In the genomic region with DNA sequence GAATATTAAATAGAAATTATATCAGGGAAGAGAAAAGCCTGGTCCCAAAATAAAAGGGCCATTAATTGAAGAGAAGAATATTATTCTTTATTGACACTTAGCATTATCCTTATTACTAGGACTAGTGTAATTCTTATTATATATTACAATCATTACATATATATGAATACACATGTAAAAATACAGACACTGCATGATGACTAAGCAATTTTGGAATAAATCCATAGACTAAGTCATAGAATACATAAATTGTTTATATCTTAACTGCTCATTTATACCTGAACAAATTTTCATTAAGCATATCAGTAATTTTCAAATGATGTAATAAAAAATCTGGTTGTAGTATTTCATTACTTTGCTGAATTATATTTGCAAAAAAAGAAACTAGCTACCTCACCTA, we compare ENCODE assay signal across 19 cellular contexts. TPM values are rescaled to one million over a fixed set of nuclear protein-coding genes. Genes with fewer than 3 reads are reported as not detected.
A peak's percentile ranks its signal among the peaks of the same experiment; 100 is the strongest.
DNase-seq lines count a peak whose midpoint lies in the region; ATAC-seq and TF ChIP-seq lines count a peak whose summit lies in the region.
"Had no signal": no experiment of that assay in that cellular context is flagged by ENCODE, and none has a peak within 500 bp of the region (broad histone marks: within the 10 kb centered on the region; RNA-seq: fewer than 3 reads in every experiment).

No MANE protein-coding gene starts in this region.

- H3K79me2 ChIP-seq in mammary epithelial cell (ENCODE audit: insufficient read depth, low read length), result no peaks in the 10 kb centered on the region

- no peak for ATAC-seq in GM19455 (IDR thresholded peaks at IDR 0.05; ENCODE audit: unreplicated experiment)
- ATAC-seq: GM23338 had no signal

- H3K9me3 Mint-ChIP-seq in MCF 10A (ENCODE audit: unreplicated experiment) (peaks cover 11% of the 10 kb centered on the region), endothelial cell (ENCODE audit: unreplicated experiment) (peaks cover 4% of the 10 kb centered on the region)

- H3K4me3 Mint-ChIP-seq in MCF 10A (ENCODE audit: unreplicated experiment) (no peak overlapping the region), endothelial cell (ENCODE audit: unreplicated experiment) (no peak overlapping the region)
- H3K4me3 Mint-ChIP-seq: CD4-positive, alpha-beta memory T cell; GM23338 had no signal

- dilution Hi-C loops in mammary epithelial cell (cut with HindIII; ENCODE audit: low sequenced_read_pairs), result no loop called here

- BruUV-seq in MCF 10A (replicated peaks; lab: Mats Ljungman, UMichigan), result no TSS peak
- no TSS peak for BruUV-seq in mammary epithelial cell (replicated peaks; lab: Mats Ljungman, UMichigan)

- no peak overlapping the region for H2AFZ ChIP-seq in mammary epithelial cell (ENCODE audit: low read depth, low read length)
- H2AFZ ChIP-seq: GM23338 had no signal

- no peak overlapping the region for H3K9ac ChIP-seq in mammary epithelial cell (ENCODE audit: insufficient read depth, low read length)

- no peak overlapping the region for H3K4me2 ChIP-seq in mammary epithelial cell (ENCODE audit: insufficient read depth, low read depth, low read length)
- H3K4me2 ChIP-seq: GM23338 had no signal

- H3K4me3 ChIP-seq in mammary epithelial cell (replicated peaks in 1 of 3; ENCODE audit: insufficient read depth in 1 of 3, low read depth in 2 of 3, low read length in 3 of 3) (no peak overlapping the region), epithelial cell of esophagus (ENCODE audit: low read length) (no peak overlapping the region)
- H3K4me3 ChIP-seq: GM23338 had no signal

- H3K4me1 ChIP-seq in mammary epithelial cell (ENCODE audit: insufficient read depth, low read length), result no peaks in the 10 kb centered on the region

- CTCF ChIA-PET in MCF 10A (lab: Yijun Ruan, JAX), result interaction anchor here (0.6 to 0.7 kb wide), 2 partner anchors 22 to 29 kb away, joined by 3 read pairs; no protein-coding TSS in a partner anchor
- CTCF ChIA-PET in mammary epithelial cell (lab: Charles Lee; ENCODE audit: low non-redundant PET), result no interaction called here

- H3K36me3 ChIP-seq in mammary epithelial cell (ENCODE audit: insufficient read depth, low read length), result no peaks in the 10 kb centered on the region
- H3K36me3 ChIP-seq: BE2C had no signal

- in situ Hi-C loops in mammary epithelial cell (cut with MboI; ENCODE audit: low sequenced_read_pairs in 2 of 2), result no loop called here

- DNase-seq in MCF 10A (ENCODE audit: unreplicated experiment) (no peak), mammary epithelial cell (no peak), NCI-H460 (ENCODE audit: extremely low read depth, low read depth) (peak; percentile 9), epithelial cell of esophagus (ENCODE audit: low read depth) (peak; percentile 7), pons (ENCODE audit: low spot score) (no peak), endothelial cell (ENCODE audit: low spot score) (no peak)
- DNase-seq: ACHN; BE2C; CD4-positive, alpha-beta memory T cell; COR-L47; DMS153; DMS79 treated with DMSO at 0.1 percent for 48 hours; EL; H7 had no signal

- no peaks in the 10 kb centered on the region for H3K27me3 Mint-ChIP-seq in MCF 10A (ENCODE audit: insufficient read depth, unreplicated experiment)
- peaks cover 2% of the 10 kb centered on the region for H3K27me3 Mint-ChIP-seq in endothelial cell (ENCODE audit: unreplicated experiment)
- H3K27me3 Mint-ChIP-seq: CD4-positive, alpha-beta memory T cell had no signal

- TF ChIP-seq CTCF in MCF 10A (IDR thresholded peaks at IDR 0.05; ENCODE audit: unreplicated experiment) (no peak), mammary epithelial cell (conservative IDR thresholded peaks at IDR 0.05 in 1 of 2, IDR thresholded peaks at IDR 0.05 in 1 of 2; ENCODE audit: extremely low read depth in 1 of 2, insufficient read depth in 1 of 2, low read depth in 1 of 2, low read length in 2 of 2) (no peak), epithelial cell of esophagus (IDR thresholded peaks at IDR 0.05; ENCODE audit: insufficient read depth, low read depth, low read length, missing control alignments) (no peak), endothelial cell (IDR thresholded peaks at IDR 0.05; ENCODE audit: unreplicated experiment) (no peak)

- H3K36me3 Mint-ChIP-seq in MCF 10A (ENCODE audit: insufficient read depth, unreplicated experiment) (no peaks in the 10 kb centered on the region), endothelial cell (ENCODE audit: low read depth, unreplicated experiment) (no peaks in the 10 kb centered on the region)
- H3K36me3 Mint-ChIP-seq: CD4-positive, alpha-beta memory T cell had no signal

- H3K9me3 ChIP-seq in mammary epithelial cell (replicated peaks; ENCODE audit: insufficient read depth, low read length), result no peaks in the 10 kb centered on the region
- H3K9me3 ChIP-seq: BE2C had no signal

- intact Hi-C loops in MCF 10A (cut with micrococcal nuclease), result no loop called here
- intact Hi-C loops in mammary epithelial cell (cut with micrococcal nuclease), result no loop called here

- H3K27ac Mint-ChIP-seq in MCF 10A (ENCODE audit: low read depth, unreplicated experiment) (peak overlapping the region; percentile 32), endothelial cell (ENCODE audit: unreplicated experiment) (no peak overlapping the region)
- H3K27ac Mint-ChIP-seq: CD4-positive, alpha-beta memory T cell; GM23338 had no signal

- H3K27me3 ChIP-seq in mammary epithelial cell (ENCODE audit: insufficient read depth, low read length), result no peaks in the 10 kb centered on the region
- H3K27me3 ChIP-seq: BE2C had no signal

- H3K27ac ChIP-seq in mammary epithelial cell (ENCODE audit: insufficient read depth, low read depth, low read length), result no peak overlapping the region
- H3K27ac ChIP-seq: 22Rv1, C4-2B had no signal

- H3K4me1 Mint-ChIP-seq in MCF 10A (ENCODE audit: insufficient read depth, unreplicated experiment) (peaks cover 5% of the 10 kb centered on the region), endothelial cell (ENCODE audit: unreplicated experiment) (no peaks in the 10 kb centered on the region)
- H3K4me1 Mint-ChIP-seq: CD4-positive, alpha-beta memory T cell had no signal

- no peaks in the 10 kb centered on the region for H4K20me1 ChIP-seq in mammary epithelial cell (ENCODE audit: insufficient read depth, low read length)

- POLR2A ChIA-PET in MCF 10A (lab: Yijun Ruan, JAX), result no interaction called here

RNA-seq across cellular contexts. Expression of a gene that starts 29.7 kb away (rescaled TPM):
- not detected in 2 replicates for total RNA-seq in MCF 10A (2022)
- not detected for total RNA-seq in mammary epithelial cell
- not detected for polyA plus RNA-seq in mammary epithelial cell
- polyA minus RNA-seq in mammary epithelial cell, result not detected
- total RNA-seq in NCI-H460 (2014; rRNA removed; shearing (Covaris generic)), result not detected in 2 replicates
- not detected in 2 replicates for polyA plus RNA-seq in NCI-H460 (2014; cell fraction: nucleus; rRNA removed)
- total RNA-seq in endothelial cell (ENCODE audit: unreplicated experiment), result not detected
- total RNA-seq: CD4-positive, alpha-beta memory T cell; GM23338; H7; HT-29 had no signal
- polyA plus RNA-seq: CD4-positive, alpha-beta memory T cell; GM23338 had no signal

Comparison
In these comparisons a context has a peak if more than half of its experiments do, and no peak if none do; other contexts are left out.
1. DNase-seq: peak in NCI-H460 (single experiment) and epithelial cell of esophagus (single experiment); none in MCF 10A (single experiment), mammary epithelial cell (single experiment), pons (single experiment) and endothelial cell (single experiment).